In the genomic region with DNA sequence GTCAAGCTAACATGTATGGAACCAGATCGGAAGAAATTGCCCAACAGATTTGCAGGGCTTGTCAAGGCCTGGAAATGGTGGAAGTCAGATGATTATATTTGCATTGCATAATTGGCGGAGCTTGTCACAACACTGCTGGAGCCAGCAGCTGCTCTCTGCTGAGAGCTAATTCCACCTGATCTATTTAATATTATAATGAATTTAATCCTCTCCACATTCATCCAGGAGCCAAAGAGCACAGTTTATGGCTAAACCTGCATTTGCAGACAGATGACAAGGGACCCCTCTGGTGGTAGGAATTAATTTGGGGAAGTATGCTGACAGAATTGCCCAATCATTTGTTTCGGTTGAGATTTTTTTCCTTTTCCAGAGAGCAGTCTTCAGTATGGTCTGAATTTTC, we compare ENCODE assay signal across 9 cellular contexts.
DNase-seq lines count a peak whose midpoint lies in the region; ATAC-seq and TF ChIP-seq lines count a peak whose summit lies in the region.
"Had no signal": no experiment of that assay in that cellular context is flagged by ENCODE, and none has a peak within 500 bp of the region (broad histone marks: within the 10 kb centered on the region; RNA-seq: fewer than 3 reads in every experiment).

No MANE protein-coding gene starts in this region.

- H3K27me3 ChIP-seq in thoracic aorta (replicated peaks; ENCODE audit: insufficient read depth): no peaks in the 10 kb centered on the region

- no peaks in the 10 kb centered on the region for H3K9me3 ChIP-seq in thoracic aorta

- TF ChIP-seq CTCF in foreskin fibroblast (IDR thresholded peaks at IDR 0.05; ENCODE audit: low read depth, low read length): peak; percentile 18
- peak; percentile 32 for TF ChIP-seq CTCF in thoracic aorta (IDR thresholded peaks at IDR 0.05)

- no peaks in the 10 kb centered on the region for H3K36me3 Mint-ChIP-seq in activated T-helper 2 cell treated with anti-CD3 and anti-CD28 coated beads, Interferon-gamma antibody, Interleukin-2, Interleukin-4, amounts not matched to agents 10 μg/mL and 5 μg/mL and 100 μg/mL, durations not matched to agents 14 hours and 24 hours and 36 hours (ENCODE audit: low read depth)

- H3K36me3 ChIP-seq in thoracic aorta: no peaks in the 10 kb centered on the region

- no peak for ATAC-seq in thoracic aorta (ENCODE audit: insufficient number of reproducible peaks, low FRiP score, low read depth)

- DNase-seq in NCI-H2107 treated with DMSO at 0.1 percent for 48 hours (lab: John Stamatoyannopoulos, UW; ENCODE audit: unreplicated experiment): peak; percentile 65
- no peak for DNase-seq in NCI-H2107 (lab: John Stamatoyannopoulos, UW)
- peak; percentile 99 for DNase-seq in NCI-H82 treated with DMSO at 0.1 percent for 48 hours (lab: John Stamatoyannopoulos, UW; ENCODE audit: unreplicated experiment)
- DNase-seq in foreskin fibroblast: peak; percentile 3 to 64
- DNase-seq in thoracic aorta (ENCODE audit: low spot score): no peak
- no peak for DNase-seq in T1000 (lab: John Stamatoyannopoulos, UW)
- DNase-seq in activated T-helper 2 cell treated with anti-CD3 and anti-CD28 coated beads, Interferon-gamma antibody, Interleukin-2, Interleukin-4, amounts not matched to agents 10 μg/mL and 5 μg/mL and 100 μg/mL, durations not matched to agents 14 hours and 24 hours and 36 hours (ENCODE audit: low spot score): no peak
- DNase-seq in GM19240 (ENCODE audit: insufficient read length, low spot score): no peak
- DNase-seq: kidney had no signal

- H3K4me3 ChIP-seq in foreskin fibroblast (ENCODE audit: low read depth in 1 of 2, low read length in 2 of 2): no peak overlapping the region
- no peak overlapping the region for H3K4me3 ChIP-seq in thoracic aorta

- no peaks in the 10 kb centered on the region for H3K4me1 Mint-ChIP-seq in activated T-helper 2 cell treated with anti-CD3 and anti-CD28 coated beads, Interferon-gamma antibody, Interleukin-2, Interleukin-4, amounts not matched to agents 10 μg/mL and 5 μg/mL and 100 μg/mL, durations not matched to agents 14 hours and 24 hours and 36 hours (ENCODE audit: low read depth)

- no peak overlapping the region for H3K27ac Mint-ChIP-seq in activated T-helper 2 cell treated with anti-CD3 and anti-CD28 coated beads, Interferon-gamma antibody, Interleukin-2, Interleukin-4, amounts not matched to agents 10 μg/mL and 5 μg/mL and 100 μg/mL, durations not matched to agents 14 hours and 24 hours and 36 hours

- H3K4me3 Mint-ChIP-seq in activated T-helper 2 cell treated with anti-CD3 and anti-CD28 coated beads, Interferon-gamma antibody, Interleukin-2, Interleukin-4, amounts not matched to agents 10 μg/mL and 5 μg/mL and 100 μg/mL, durations not matched to agents 14 hours and 24 hours and 36 hours (ENCODE audit: low read depth): no peak overlapping the region

- no peak overlapping the region for H3K27ac ChIP-seq in thoracic aorta

- H3K27me3 Mint-ChIP-seq in activated T-helper 2 cell treated with anti-CD3 and anti-CD28 coated beads, Interferon-gamma antibody, Interleukin-2, Interleukin-4, amounts not matched to agents 10 μg/mL and 5 μg/mL and 100 μg/mL, durations not matched to agents 14 hours and 24 hours and 36 hours (ENCODE audit: low read depth): no peaks in the 10 kb centered on the region

- no peaks in the 10 kb centered on the region for H3K9me3 Mint-ChIP-seq in activated T-helper 2 cell treated with anti-CD3 and anti-CD28 coated beads, Interferon-gamma antibody, Interleukin-2, Interleukin-4, amounts not matched to agents 10 μg/mL and 5 μg/mL and 100 μg/mL, durations not matched to agents 14 hours and 24 hours and 36 hours

- intact Hi-C loops in activated T-helper 2 cell treated with anti-CD3 and anti-CD28 coated beads, Interferon-gamma antibody, Interleukin-2, Interleukin-4, amounts not matched to agents 10 μg/mL and 5 μg/mL and 100 μg/mL, durations not matched to agents 14 hours and 24 hours and 36 hours (cut with micrococcal nuclease): no loop called here

- H3K4me1 ChIP-seq in thoracic aorta (ENCODE audit: control insufficient read depth in 1 of 2, low read depth in 2 of 2): peaks cover 4 to 5% of the 10 kb centered on the region in 2 donors

Comparison
In these comparisons a context has a peak if more than half of its experiments do, and no peak if none do; other contexts are left out.
1. DNase-seq: peak in NCI-H2107 treated with DMSO at 0.1 percent for 48 hours (single experiment), NCI-H82 treated with DMSO at 0.1 percent for 48 hours (single experiment) and foreskin fibroblast (2 of 2); none in NCI-H2107 (single experiment), thoracic aorta (single experiment), T1000 (single experiment), activated T-helper 2 cell treated with anti-CD3 and anti-CD28 coated beads, Interferon-gamma antibody, Interleukin-2, Interleukin-4, amounts not matched to agents 10 μg/mL and 5 μg/mL and 100 μg/mL, durations not matched to agents 14 hours and 24 hours and 36 hours (single experiment) and GM19240 (single experiment).